In the genomic region with DNA sequence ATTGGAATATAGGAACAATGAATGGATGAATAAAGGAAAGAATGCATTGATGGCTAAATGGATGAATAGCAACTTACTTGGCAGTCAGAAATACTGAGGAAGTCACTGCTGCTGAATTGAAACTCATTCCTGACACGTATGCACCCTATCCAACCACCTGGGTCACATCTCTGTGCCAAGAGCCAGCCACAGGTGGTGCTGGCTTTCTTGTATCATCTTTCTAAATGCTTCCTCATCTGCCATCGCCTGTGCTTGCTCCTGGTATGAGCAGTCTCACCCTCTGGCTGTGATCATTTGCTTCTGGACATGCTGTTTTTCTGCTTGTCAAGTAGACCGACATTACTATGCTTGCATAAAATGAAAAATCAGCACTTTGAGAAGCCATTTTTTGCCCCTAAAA, we compare ENCODE assay signal across 22 cellular contexts.
DNase-seq lines count a peak whose midpoint lies in the region; ATAC-seq, FAIRE-seq and TF ChIP-seq lines count a peak whose summit lies in the region.
"Had no signal": no experiment of that assay in that cellular context is flagged by ENCODE, and none has a peak within 500 bp of the region (broad histone marks: within the 10 kb centered on the region; RNA-seq: fewer than 3 reads in every experiment).

No MANE protein-coding gene starts in this region.

- no peak overlapping the region for H3K4me3 ChIP-seq in HepG2 (replicated peaks in 1 of 3; ENCODE audit: insufficient read depth in 1 of 3, low read depth in 2 of 3, low read length in 3 of 3)
- no peak overlapping the region for H3K4me3 ChIP-seq in right lobe of liver
- no peak overlapping the region for H3K4me3 ChIP-seq in H1 (ENCODE audit: extremely low read depth in 1 of 4, insufficient read depth in 2 of 4, low read depth in 3 of 4, low read length in 4 of 4)
- H3K4me3 ChIP-seq: BLaER1 had no signal

- TF ChIP-seq POLR2A in HepG2 (IDR thresholded peaks at IDR 0.05; ENCODE audit: insufficient read depth in 1 of 2, low read depth in 2 of 2, low read length in 2 of 2), result no peak
- no peak for TF ChIP-seq POLR2A in right lobe of liver (IDR thresholded peaks at IDR 0.05)
- no peak for TF ChIP-seq POLR2A in H1 (IDR thresholded peaks at IDR 0.05; ENCODE audit: control extremely low read depth in 1 of 2, low read depth in 2 of 2, low read length in 2 of 2)

- H3K14ac ChIP-seq in H1 (ENCODE audit: insufficient read length), result no peak overlapping the region

- H2AFZ ChIP-seq in HepG2 (ENCODE audit: low read length) (no peak overlapping the region), H1 (ENCODE audit: low read length) (peak overlapping the region; percentile 75; the same call in 1 of the 2 replicates)

- POLR2A ChIA-PET in HepG2 (lab: Yijun Ruan, JAX), result no interaction called here
- POLR2A ChIA-PET in H1 (lab: Charles Lee; ENCODE audit: partially characterized antibody), result no interaction called here

- H3K9ac ChIP-seq in HepG2 (ENCODE audit: insufficient read depth, low read depth, low read length) (no peak overlapping the region), H1 (replicated peaks in 1 of 4; ENCODE audit: extremely low read depth in 1 of 4, low read depth in 3 of 4, low read length in 3 of 4) (no peak overlapping the region)
- H3K9ac ChIP-seq: BLaER1 had no signal

- TF ChIP-seq EP300 in HepG2 (IDR thresholded peaks at IDR 0.05; ENCODE audit: low read depth in 2 of 2, low read length in 2 of 2) (no peak), HepG2 (CRISPR knock-in tag; IDR thresholded peaks at IDR 0.05; ENCODE audit: borderline replicate concordance) (no peak), H1 (IDR thresholded peaks at IDR 0.05; ENCODE audit: borderline replicate concordance in 1 of 2, low read depth in 2 of 2, low read length in 2 of 2) (no peak)

- in situ Hi-C loops in HepG2 (cut with HindIII; ENCODE audit: extremely low pct_ligation_motif_present, low pct_unique_long_range_greater_than_20kb), result no loop called here

- H3K27me3 ChIP-seq in HepG2 (ENCODE audit: control insufficient read depth in 1 of 2, insufficient read depth in 2 of 2, low read length in 2 of 2), result no peaks in the 10 kb centered on the region
- no peaks in the 10 kb centered on the region for H3K27me3 ChIP-seq in right lobe of liver
- H3K27me3 ChIP-seq in H1 (replicated peaks in 1 of 4; ENCODE audit: control insufficient read depth in 3 of 4, extremely low read depth in 1 of 4, insufficient read depth in 3 of 4, low read length in 3 of 4), result no peaks in the 10 kb centered on the region
- H3K27me3 ChIP-seq: BLaER1 had no signal

- DNase-seq in HepG2 (ENCODE audit: low spot score), result no peak
- no peak for DNase-seq in right lobe of liver
- DNase-seq in NCI-H2171 (lab: John Stamatoyannopoulos, UW), result peak; percentile 37
- DNase-seq in H1 (ENCODE audit: low read depth in 1 of 2, low spot score in 2 of 2), result no peak
- DNase-seq in head of caudate nucleus, result no peak
- no peak for DNase-seq in anterior cingulate cortex (lab: John Stamatoyannopoulos, UW)
- DNase-seq: CD4-positive, alpha-beta T cell; COR-L47; DMS53; GDM1; KBM-7; NCI-H1092 treated with DMSO at 0.1 percent for 48 hours; NCI-H1436 treated with DMSO at 0.1 percent for 48 hours; NCI-H2081 treated with DMSO at 0.1 percent for 48 hours; NCI-H526 treated with DMSO at 0.1 percent for 48 hours had no signal

- H3K9me3 ChIP-seq in HepG2 (ENCODE audit: low read length) (no peaks in the 10 kb centered on the region), right lobe of liver (no peaks in the 10 kb centered on the region), H1 (ENCODE audit: insufficient read depth in 2 of 2, low read depth in 1 of 2, low read length in 1 of 2) (peaks cover 0 to 6% of the 10 kb centered on the region in 2 experiments; a peak in 1 of 4 replicates)
- H3K9me3 ChIP-seq: BLaER1 had no signal

- H2BK12ac ChIP-seq in H1 (ENCODE audit: low read depth, low read length), result no peak overlapping the region

- no peak for TF ChIP-seq RAD21 in HepG2 (CRISPR knock-in tag; IDR thresholded peaks at IDR 0.05)
- TF ChIP-seq RAD21 in H1 (IDR thresholded peaks at IDR 0.05 in 1 of 2, conservative IDR thresholded peaks at IDR 0.05 in 1 of 2; ENCODE audit: low read depth in 2 of 2, low read length in 2 of 2), result no peak

- no peaks in the 10 kb centered on the region for H3K23me2 ChIP-seq in H1 (ENCODE audit: low read depth, low read length)

- H4K91ac ChIP-seq in H1 (replicated peaks; ENCODE audit: insufficient read length, low read length), result no peak overlapping the region

- no peak for FAIRE-seq in HepG2 (lab: Jason Lieb, UNC)
- FAIRE-seq in H1 (lab: Jason Lieb, UNC), result no peak
- FAIRE-seq: GM18507, H54 had no signal

- peak overlapping the region; percentile 38; the same call in 1 of the 2 replicates for H3K18ac ChIP-seq in H1 (ENCODE audit: extremely low read depth, low read length)

- no peaks in the 10 kb centered on the region for H4K20me1 ChIP-seq in HepG2 (ENCODE audit: insufficient read depth, low read length)
- H4K20me1 ChIP-seq in H1 (replicated peaks in 1 of 2; ENCODE audit: control insufficient read depth in 1 of 2, insufficient read depth in 2 of 2, low read length in 2 of 2), result no peaks in the 10 kb centered on the region
- H4K20me1 ChIP-seq: BLaER1 had no signal

- H4K5ac ChIP-seq in H1 (ENCODE audit: insufficient read length, low read depth, low read length), result no peak overlapping the region

- H2AK5ac ChIP-seq in H1 (ENCODE audit: low read depth, low read length), result no peak overlapping the region

- intact Hi-C loops in HepG2 (cut with micrococcal nuclease; ENCODE audit: unreplicated experiment) (no loop called here), right lobe of liver (cut with DNase I) (no loop called here), head of caudate nucleus (cut with DNase I) (no loop called here)

- 0 out of 2 replicates have a peak overlapping the region, but pooled peaks have one; percentile 5 for H2BK15ac ChIP-seq in H1 (ENCODE audit: low read length)

- H2BK5ac ChIP-seq in H1 (ENCODE audit: low read depth, low read length), result no peak overlapping the region

- no peak overlapping the region for H3K4ac ChIP-seq in H1 (replicated peaks; ENCODE audit: insufficient read length, low read depth, low read length)

- CTCF ChIA-PET in HepG2 (lab: Yijun Ruan, JAX; ENCODE audit: low intra/inter-chr PET ratio, low total read pairs) (no interaction called here), H1 (lab: Charles Lee; ENCODE audit: partially characterized antibody) (no interaction called here)

- no peak overlapping the region for H3K27ac ChIP-seq in HepG2 (ENCODE audit: extremely low read length, insufficient read depth, low read length)
- no peak overlapping the region for H3K27ac ChIP-seq in right lobe of liver
- H3K27ac ChIP-seq in H1 (ENCODE audit: low read depth, low read length), result no peak overlapping the region
- H3K27ac ChIP-seq: BLaER1, HL-60 had no signal

- H3K36me3 ChIP-seq in HepG2 (replicated peaks in 1 of 2; ENCODE audit: control insufficient read depth in 1 of 2, insufficient read depth in 2 of 2, low read length in 2 of 2), result no peaks in the 10 kb centered on the region
- no peaks in the 10 kb centered on the region for H3K36me3 ChIP-seq in right lobe of liver
- H3K36me3 ChIP-seq in H1 (ENCODE audit: control insufficient read depth in 2 of 4, insufficient read depth in 4 of 4, low read length in 3 of 4), result no peaks in the 10 kb centered on the region
- H3K36me3 ChIP-seq: BLaER1 had no signal

- no peaks in the 10 kb centered on the region for H3K4me1 ChIP-seq in HepG2 (ENCODE audit: insufficient read depth, low read length)
- no peaks in the 10 kb centered on the region for H3K4me1 ChIP-seq in right lobe of liver
- H3K4me1 ChIP-seq in H1 (replicated peaks in 1 of 4; ENCODE audit: control insufficient read depth in 3 of 4, insufficient read depth in 4 of 4, low read length in 3 of 4), result no peaks in the 10 kb centered on the region; a peak in 1 of 7 replicates
- H3K4me1 ChIP-seq: BLaER1 had no signal

- H3K79me2 ChIP-seq in HepG2 (ENCODE audit: insufficient read depth, low read length) (no peaks in the 10 kb centered on the region), H1 (ENCODE audit: control insufficient read depth in 1 of 2, insufficient read depth in 2 of 2, low read length in 2 of 2) (no peaks in the 10 kb centered on the region)

- H2BK120ac ChIP-seq in H1 (replicated peaks; ENCODE audit: low read depth, low read length), result no peak overlapping the region

- H4K8ac ChIP-seq in H1 (ENCODE audit: extremely low read depth, insufficient read depth, low read length), result no peak overlapping the region

- ATAC-seq in HepG2 (no peak), right lobe of liver (no peak), GM21381 (IDR thresholded peaks at IDR 0.05; ENCODE audit: unreplicated experiment) (no peak)
- ATAC-seq: Panc1, SK-N-SH treated with all-trans-retinoic acid at 6 μM for 48 hours had no signal

- no peak overlapping the region for H2BK20ac ChIP-seq in H1 (ENCODE audit: low read length)

- TF ChIP-seq CTCF in HepG2 (CRISPR knock-in tag; IDR thresholded peaks at IDR 0.05) (no peak), right lobe of liver (IDR thresholded peaks at IDR 0.05) (no peak), H1 (IDR thresholded peaks at IDR 0.05; ENCODE audit: control extremely low read depth in 1 of 3, insufficient read depth in 1 of 3, low read depth in 1 of 3, low read length in 3 of 3) (no peak)

- no peak overlapping the region for H3K23ac ChIP-seq in H1 (ENCODE audit: insufficient read length)

- H3K56ac ChIP-seq in H1 (replicated peaks; ENCODE audit: insufficient read length, low read depth, low read length), result no peak overlapping the region

- no TSS peak for BruUV-seq in HepG2 (replicated peaks; lab: Mats Ljungman, UMichigan)

- WGBS in HepG2 (ENCODE audit: low lambda C conversion rate), result 2% methylated on average over 3 of the region's 3 CpGs
- WGBS in right lobe of liver (ENCODE audit: insufficient coverage, low coverage, low lambda C conversion rate, missing lambda C conversion rate), result 29% methylated on average over 3 of the region's 3 CpGs
- WGBS in H1 (ENCODE audit: extremely low coverage in 1 of 2, insufficient coverage in 1 of 2, insufficient read length in 1 of 2, insufficient replicate concordance in 2 of 2, low coverage in 1 of 2, low lambda C conversion rate in 2 of 2, missing lambda C conversion rate in 1 of 2), 2 experiments, result 92% methylated on average over 3 of the region's 3 CpGs; no CpG with 5 or more reads in 1 of the 2 experiments

- no peaks in the 10 kb centered on the region for H3K79me1 ChIP-seq in H1 (ENCODE audit: low read depth, low read length)

- H3K4me2 ChIP-seq in HepG2 (ENCODE audit: low read depth, low read length) (no peak overlapping the region), H1 (ENCODE audit: insufficient read depth in 1 of 2, low read depth in 2 of 2, low read length in 2 of 2) (no peak overlapping the region)
- H3K4me2 ChIP-seq: BLaER1 had no signal

TF ChIP-seq in HepG2, 621 proteins besides CTCF, POLR2A, EP300 and RAD21 (continues in another document):
- no peak for TF ChIP-seq TAF15 (IDR thresholded peaks at IDR 0.05; ENCODE audit: low read depth, low read length, poor library complexity, severe bottlenecking)
- TF ChIP-seq STAG1 (CRISPR knock-in tag; IDR thresholded peaks at IDR 0.05), result no peak
- no peak for TF ChIP-seq KLF16 (CRISPR knock-in tag; IDR thresholded peaks at IDR 0.05)

TF ChIP-seq in H1, 55 proteins besides CTCF, POLR2A, EP300 and RAD21 (continues in another document):
- TF ChIP-seq NRF1 (IDR thresholded peaks at IDR 0.05; ENCODE audit: low read depth, low read length) (no peak), MAFK (IDR thresholded peaks at IDR 0.05; ENCODE audit: low read depth, low read length) (no peak), FOSL1 (IDR thresholded peaks at IDR 0.05; ENCODE audit: insufficient read depth, low read depth, low read length) (no peak)
